Comparison of ENCODE assay signal across 12 cellular contexts in the genomic region with DNA sequence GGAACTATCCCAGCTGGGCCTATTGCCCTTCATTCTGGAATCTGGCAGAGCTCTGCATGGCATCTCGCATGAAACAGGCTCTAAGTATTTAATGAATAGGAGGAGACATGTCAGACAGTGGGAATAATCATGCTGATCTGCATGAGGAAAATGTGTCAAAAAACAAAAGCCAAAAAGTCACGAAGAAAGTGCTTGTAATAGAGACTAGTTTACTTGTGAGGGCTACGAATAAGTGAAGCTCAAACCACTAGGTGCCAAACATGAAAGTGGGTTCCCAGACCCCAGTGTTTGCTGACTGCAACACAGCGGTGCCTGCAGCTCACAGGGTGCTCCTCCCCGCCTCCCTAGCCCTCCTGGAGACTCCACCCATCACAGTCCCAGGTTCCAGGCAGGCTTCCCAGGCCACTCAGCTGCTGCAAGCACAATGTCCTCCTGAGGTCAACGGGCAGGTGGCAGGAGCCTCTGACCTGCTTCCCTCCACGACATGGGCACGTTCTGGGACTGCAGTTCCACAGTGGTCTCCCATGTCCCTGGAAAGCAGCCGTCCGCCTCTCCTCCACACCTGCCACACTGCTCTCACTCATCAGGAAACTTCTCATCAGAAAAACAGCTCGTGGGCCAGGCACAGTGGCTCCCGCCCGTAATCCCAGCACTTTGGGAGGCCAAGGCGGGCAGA.
A peak's percentile ranks its signal among the peaks of the same experiment; 100 is the strongest.
DNase-seq lines count a peak whose midpoint lies in the region; ATAC-seq and TF ChIP-seq lines count a peak whose summit lies in the region.
"Had no signal": no experiment of that assay in that cellular context is flagged by ENCODE, and none has a peak within 500 bp of the region (broad histone marks: within the 10 kb centered on the region; RNA-seq: fewer than 3 reads in every experiment).

No MANE protein-coding gene starts in this region.

- H3K27me3 ChIP-seq in CD4-positive, alpha-beta T cell (ENCODE audit: control insufficient read depth, insufficient read depth, low read length): no peaks in the 10 kb centered on the region
- no peaks in the 10 kb centered on the region for H3K27me3 ChIP-seq in heart left ventricle
- H3K27me3 ChIP-seq in trophoblast cell (ENCODE audit: insufficient read depth, low read length): no peaks in the 10 kb centered on the region

- peaks cover 65% of the 10 kb centered on the region for H3K4me1 Mint-ChIP-seq in CD4-positive, alpha-beta T cell (ENCODE audit: low read depth)
- H3K4me1 Mint-ChIP-seq in activated CD8-positive, alpha-beta T cell treated with anti-CD3 and anti-CD28 coated beads, Interleukin-2, amount 10 ng/mL, durations not matched to agents 7 days and 5 days (ENCODE audit: low read depth): peaks cover 38% of the 10 kb centered on the region

- intact Hi-C loops in CD4-positive, alpha-beta T cell (cut with DNase I, micrococcal nuclease): no loop called here
- intact Hi-C loops in heart left ventricle (cut with DNase I) (loop anchor here in 2 of 10 donors (5.0 kb wide), 2 partner anchors 37 to 47 kb away; no protein-coding TSS in a partner anchor), head of caudate nucleus (cut with DNase I) (no loop called here)

- CTCF ChIA-PET in CD4-positive, alpha-beta T cell (lab: Charles Lee): interaction anchor here (1.8 kb wide), 1 partner anchor 16 kb away, joined by 4 read pairs; no protein-coding TSS in a partner anchor
- CTCF ChIA-PET in activated CD8-positive, alpha-beta T cell treated with anti-CD3 and anti-CD28 coated beads, Interleukin-2, amount 10 ng/mL, durations not matched to agents 7 days and 5 days (lab: Charles Lee): no interaction called here

- peaks cover 15 to 72% (median 41%) of the 10 kb centered on the region in 12 donors for H3K4me1 ChIP-seq in heart left ventricle
- peaks cover 8 to 15% of the 10 kb centered on the region in 2 experiments for H3K4me1 ChIP-seq in trophoblast cell (ENCODE audit: control insufficient read depth in 1 of 2, insufficient read depth in 2 of 2, low read length in 2 of 2)

- no peak for TF ChIP-seq POLR2A in heart left ventricle (IDR thresholded peaks at IDR 0.05)

- H2AFZ ChIP-seq in trophoblast cell (ENCODE audit: insufficient read depth, low read length, poor library complexity): no peak overlapping the region

- no peak for TF ChIP-seq CTCF in CD4-positive, alpha-beta T cell (IDR thresholded peaks at IDR 0.05)
- no peak for TF ChIP-seq CTCF in heart left ventricle (IDR thresholded peaks at IDR 0.05)

- peaks cover 30% of the 10 kb centered on the region for H3K79me2 ChIP-seq in trophoblast cell (ENCODE audit: control insufficient read depth, insufficient read depth, low read length, poor library complexity)

- no peak overlapping the region for H2BK12ac ChIP-seq in trophoblast cell (ENCODE audit: low read length)

- no peak overlapping the region for H2BK120ac ChIP-seq in trophoblast cell (ENCODE audit: insufficient read depth, low read length, poor library complexity)

- peaks cover 0 to 9% (median 0%) of the 10 kb centered on the region in 9 donors for H3K36me3 ChIP-seq in heart left ventricle
- peaks cover 3 to 10% of the 10 kb centered on the region in 2 experiments for H3K36me3 ChIP-seq in trophoblast cell (ENCODE audit: control insufficient read depth in 1 of 2, insufficient read depth in 2 of 2, low read length in 2 of 2)

- H3K36me3 Mint-ChIP-seq in CD4-positive, alpha-beta T cell (ENCODE audit: low read depth): peaks cover 63% of the 10 kb centered on the region
- peaks cover 28% of the 10 kb centered on the region for H3K36me3 Mint-ChIP-seq in activated CD8-positive, alpha-beta T cell treated with anti-CD3 and anti-CD28 coated beads, Interleukin-2, amount 10 ng/mL, durations not matched to agents 7 days and 5 days (ENCODE audit: low read depth)

- ATAC-seq in CD4-positive, alpha-beta T cell (ENCODE audit: poor library complexity): no peak
- ATAC-seq in activated CD8-positive, alpha-beta T cell treated with anti-CD3 and anti-CD28 coated beads, Interleukin-2, amount 10 ng/mL, durations not matched to agents 7 days and 5 days: no peak
- ATAC-seq in heart left ventricle (peak; percentile 59 to 70 (median 70)), HG03175 (IDR thresholded peaks at IDR 0.05; ENCODE audit: unreplicated experiment) (no peak), HG02970 (IDR thresholded peaks at IDR 0.05; ENCODE audit: low FRiP score, unreplicated experiment) (no peak)

- H3K27ac ChIP-seq in CD4-positive, alpha-beta T cell (ENCODE audit: low read depth, low read length): no peak overlapping the region
- H3K27ac ChIP-seq in heart left ventricle (peak overlapping the region in 6 of 12 donors; percentile 15 to 83 (median 60)), trophoblast cell (ENCODE audit: low read depth, low read length) (no peak overlapping the region)

- no peak overlapping the region for H4K91ac ChIP-seq in trophoblast cell (ENCODE audit: low read depth, low read length)

- H3K4me3 ChIP-seq in heart left ventricle: no peak overlapping the region
- no peak overlapping the region for H3K4me3 ChIP-seq in trophoblast cell (ENCODE audit: low read depth, low read length)

- no peak overlapping the region for H3K4me2 ChIP-seq in trophoblast cell (ENCODE audit: low read length)

- POLR2A ChIA-PET in CD4-positive, alpha-beta T cell (lab: Charles Lee): no interaction called here
- POLR2A ChIA-PET in activated CD8-positive, alpha-beta T cell treated with anti-CD3 and anti-CD28 coated beads, Interleukin-2, amount 10 ng/mL, durations not matched to agents 7 days and 5 days (lab: Charles Lee): no interaction called here

- no peaks in the 10 kb centered on the region for H3K27me3 Mint-ChIP-seq in CD4-positive, alpha-beta T cell
- no peaks in the 10 kb centered on the region for H3K27me3 Mint-ChIP-seq in activated CD8-positive, alpha-beta T cell treated with anti-CD3 and anti-CD28 coated beads, Interleukin-2, amount 10 ng/mL, durations not matched to agents 7 days and 5 days (ENCODE audit: low read depth)
- H3K27me3 Mint-ChIP-seq: activated B cell treated with CpG ODN at 0.5 μM for 24 hours had no signal

- no peak overlapping the region for H4K12ac ChIP-seq in trophoblast cell (ENCODE audit: low read depth, low read length)

- H3K23ac ChIP-seq in trophoblast cell (ENCODE audit: low read length): no peak overlapping the region

- H3K18ac ChIP-seq in trophoblast cell (ENCODE audit: low read length): peak overlapping the region; percentile 2

- H3K14ac ChIP-seq in trophoblast cell (ENCODE audit: low read length): no peak overlapping the region

- no peak overlapping the region for H4K8ac ChIP-seq in trophoblast cell (ENCODE audit: low read depth, low read length)

- H3K9me3 Mint-ChIP-seq in CD4-positive, alpha-beta T cell: no peaks in the 10 kb centered on the region
- H3K9me3 Mint-ChIP-seq in activated CD8-positive, alpha-beta T cell treated with anti-CD3 and anti-CD28 coated beads, Interleukin-2, amount 10 ng/mL, durations not matched to agents 7 days and 5 days (ENCODE audit: insufficient read depth): no peaks in the 10 kb centered on the region
- H3K9me3 Mint-ChIP-seq: activated B cell treated with CpG ODN at 0.5 μM for 24 hours; activated T-helper 1 cell treated with anti-CD3 and anti-CD28 coated beads, Interleukin-12 subunit alpha, Interleukin-12 subunit beta, Interleukin-2, Interleukin-4 antibody, amounts not matched to agents 30 ng/mL and 10 ng/mL and 1 ng/mL, durations not matched to agents 14 hours and 24 hours and 36 hours had no signal

- H2BK5ac ChIP-seq in trophoblast cell (ENCODE audit: low read depth, low read length, poor library complexity): no peak overlapping the region

- H3K9me3 ChIP-seq in CD4-positive, alpha-beta T cell (ENCODE audit: control insufficient read depth, low read length): no peaks in the 10 kb centered on the region
- H3K9me3 ChIP-seq in heart left ventricle (no peaks in the 10 kb centered on the region), trophoblast cell (ENCODE audit: insufficient read depth, low read depth, low read length) (peaks cover 3% of the 10 kb centered on the region)

- peak overlapping the region; percentile 49 for H3K27ac Mint-ChIP-seq in CD4-positive, alpha-beta T cell
- H3K27ac Mint-ChIP-seq in activated CD8-positive, alpha-beta T cell treated with anti-CD3 and anti-CD28 coated beads, Interleukin-2, amount 10 ng/mL, durations not matched to agents 7 days and 5 days: peak overlapping the region; percentile 63
- H3K27ac Mint-ChIP-seq: activated B cell treated with CpG ODN at 0.5 μM for 24 hours; activated T-helper 1 cell treated with anti-CD3 and anti-CD28 coated beads, Interleukin-12 subunit alpha, Interleukin-12 subunit beta, Interleukin-2, Interleukin-4 antibody, amounts not matched to agents 30 ng/mL and 10 ng/mL and 1 ng/mL, durations not matched to agents 14 hours and 24 hours and 36 hours had no signal

- WGBS in heart left ventricle, 4 donors: 52 to 80% (median 73%) methylated on average over 14 of the region's 14 CpGs
- no CpG with 5 or more reads among the region's 14 CpGs for WGBS in trophoblast cell (ENCODE audit: extremely low coverage, insufficient coverage, insufficient read length)

- H3K79me1 ChIP-seq in trophoblast cell (ENCODE audit: low read length): peaks cover 7% of the 10 kb centered on the region

- DNase-seq in CD4-positive, alpha-beta T cell: no peak
- no peak for DNase-seq in activated CD8-positive, alpha-beta T cell treated with anti-CD3 and anti-CD28 coated beads, Interleukin-2, amount 10 ng/mL, durations not matched to agents 7 days and 5 days
- peak; percentile 35 to 81 (median 63) for DNase-seq in heart left ventricle
- DNase-seq in trophoblast cell: no peak
- no peak for DNase-seq in head of caudate nucleus
- DNase-seq in GDM1 (lab: John Stamatoyannopoulos, UW): no peak
- DNase-seq: activated B cell treated with CpG ODN at 0.5 μM for 24 hours, cerebellar nuclear complex, NCI-H510A had no signal

- no peak overlapping the region for H3K9ac ChIP-seq in trophoblast cell (ENCODE audit: low read length)

- H2AK5ac ChIP-seq in trophoblast cell (ENCODE audit: low read length): no peak overlapping the region

- no peak overlapping the region for H3K4me3 Mint-ChIP-seq in CD4-positive, alpha-beta T cell
- H3K4me3 Mint-ChIP-seq in activated CD8-positive, alpha-beta T cell treated with anti-CD3 and anti-CD28 coated beads, Interleukin-2, amount 10 ng/mL, durations not matched to agents 7 days and 5 days: no peak overlapping the region
- H3K4me3 Mint-ChIP-seq: activated B cell treated with CpG ODN at 0.5 μM for 24 hours; activated T-helper 1 cell treated with anti-CD3 and anti-CD28 coated beads, Interleukin-12 subunit alpha, Interleukin-12 subunit beta, Interleukin-2, Interleukin-4 antibody, amounts not matched to agents 30 ng/mL and 10 ng/mL and 1 ng/mL, durations not matched to agents 14 hours and 24 hours and 36 hours had no signal

- peak overlapping the region; percentile 48 for H3K4ac ChIP-seq in trophoblast cell (ENCODE audit: low read depth, low read length)

Comparison
In these comparisons a context has a peak if more than half of its experiments do, and no peak if none do; other contexts are left out.
1. ATAC-seq: peak in heart left ventricle (4 of 4); none in CD4-positive, alpha-beta T cell (single experiment), activated CD8-positive, alpha-beta T cell treated with anti-CD3 and anti-CD28 coated beads, Interleukin-2, amount 10 ng/mL, durations not matched to agents 7 days and 5 days (single experiment), HG03175 (single experiment) and HG02970 (single experiment).
2. DNase-seq: peak in heart left ventricle (5 of 5); none in CD4-positive, alpha-beta T cell (0 of 10), activated CD8-positive, alpha-beta T cell treated with anti-CD3 and anti-CD28 coated beads, Interleukin-2, amount 10 ng/mL, durations not matched to agents 7 days and 5 days (single experiment), trophoblast cell (0 of 2), head of caudate nucleus (0 of 42) and GDM1 (single experiment).